In genomic region chr12:120437735-120438494, GRCh38 we compare ENCODE assay signal across 8 cellular contexts. TPM values are rescaled to one million over a fixed set of nuclear protein-coding genes. Genes with fewer than 3 reads are reported as not detected.
A peak's percentile ranks its signal among the peaks of the same experiment; 100 is the strongest.
DNase-seq lines count a peak whose midpoint lies in the region; ATAC-seq and TF ChIP-seq lines count a peak whose summit lies in the region.

Gene COX6A1, plus strand, starts transcription at chr12:120438113. Its CDS starts 14 bp downstream, at chr12:120438127.

- no peaks in the 10 kb centered on the region for H3K9me3 Mint-ChIP-seq in activated T-helper 17 cell treated with anti-CD3 and anti-CD28 coated beads, Interleukin-2, amount 50 U/mL, for 72 hours
- H3K9me3 Mint-ChIP-seq in natural killer cell = no peaks in the 10 kb centered on the region

- CTCF ChIA-PET in RWPE1 (lab: Yijun Ruan, JAX) = interaction anchor here (0.7 kb wide), 1 partner anchor 210 kb away, joined by 6 read pairs; no protein-coding TSS in a partner anchor

- ATAC-seq in activated T-helper 17 cell treated with anti-CD3 and anti-CD28 coated beads, Interleukin-2, amount 50 U/mL, for 72 hours (replicated peaks) = peak; percentile 99
- ATAC-seq in natural killer cell = peak; percentile 87 to 94 (median 91)

- no peaks in the 10 kb centered on the region for H3K27me3 Mint-ChIP-seq in activated T-helper 17 cell treated with anti-CD3 and anti-CD28 coated beads, Interleukin-2, amount 50 U/mL, for 72 hours
- H3K27me3 Mint-ChIP-seq in natural killer cell (ENCODE audit: low read depth in 2 of 2) = no peaks in the 10 kb centered on the region

- H3K4me3 ChIP-seq in LNCaP clone FGC (ENCODE audit: low read depth, low read length) (peak within 1 kb of the TSS; percentile 92), fibroblast of mammary gland (ENCODE audit: control insufficient read depth, low read depth, low read length) (peak within 1 kb of the TSS; percentile 91)

- peaks cover 49% of the 10 kb centered on the region for H3K36me3 Mint-ChIP-seq in activated T-helper 17 cell treated with anti-CD3 and anti-CD28 coated beads, Interleukin-2, amount 50 U/mL, for 72 hours (ENCODE audit: low read depth)
- no peaks in the 10 kb centered on the region for H3K36me3 Mint-ChIP-seq in natural killer cell

- peak within 1 kb of the TSS; percentile 82 for H3K27ac ChIP-seq in RWPE1

- TF ChIP-seq CTCF in LNCaP clone FGC (IDR thresholded peaks at IDR 0.05; ENCODE audit: control insufficient read depth, extremely low read depth, insufficient read depth) = peak; percentile 26; the same call in 1 of the 2 replicates
- peak; percentile 33 for TF ChIP-seq CTCF in RWPE1 (conservative IDR thresholded peaks at IDR 0.05; ENCODE audit: low read depth)
- no peak for TF ChIP-seq CTCF in fibroblast of mammary gland (conservative IDR thresholded peaks at IDR 0.05; ENCODE audit: control insufficient read depth, insufficient read depth, low read depth, low read length)
- no peak for TF ChIP-seq CTCF in natural killer cell (IDR thresholded peaks at IDR 0.05)

- POLR2A ChIA-PET in RWPE1 (lab: Yijun Ruan, JAX; ENCODE audit: low non-redundant PET) = interaction anchor here (0.9 kb wide), 1 partner anchor 37 kb away, joined by 3 read pairs; no protein-coding TSS in a partner anchor

- peak within 1 kb of the TSS; percentile 92 for H3K27ac Mint-ChIP-seq in activated T-helper 17 cell treated with anti-CD3 and anti-CD28 coated beads, Interleukin-2, amount 50 U/mL, for 72 hours
- H3K27ac Mint-ChIP-seq in natural killer cell = peak within 1 kb of the TSS; percentile 91 to 94

- peak within 1 kb of the TSS; percentile 99 for H3K4me3 Mint-ChIP-seq in activated T-helper 17 cell treated with anti-CD3 and anti-CD28 coated beads, Interleukin-2, amount 50 U/mL, for 72 hours
- peak within 1 kb of the TSS; percentile 98 for H3K4me3 Mint-ChIP-seq in natural killer cell

- intact Hi-C loops in natural killer cell (cut with micrococcal nuclease) = loop anchor here (1.0 to 10.0 kb wide), 5 partner anchors 8 to 209 kb away; partner anchors contain the start of genes COQ5, GATC, POP5 and TRIAP1

- DNase-seq in ELF-1 (ENCODE audit: low read depth, low spot score) = peak; percentile 98
- peak; percentile 72 for DNase-seq in GOT3 (lab: John Stamatoyannopoulos, UW)
- DNase-seq in LNCaP clone FGC (ENCODE audit: low read depth) = peak; percentile 99
- DNase-seq in RWPE1 (ENCODE audit: low spot score) = peak; percentile 99
- peak; percentile 95 for DNase-seq in fibroblast of mammary gland (ENCODE audit: low read depth)
- DNase-seq in natural killer cell = peak; percentile 83
- peak; percentile 99 for DNase-seq in stimulated activated naive CD4-positive, alpha-beta T cell treated with Interleukin-2 at 50 U/mL for 16 hours (lab: John Stamatoyannopoulos, UW)

- H3K4me1 Mint-ChIP-seq in activated T-helper 17 cell treated with anti-CD3 and anti-CD28 coated beads, Interleukin-2, amount 50 U/mL, for 72 hours = no peaks in the 10 kb centered on the region
- H3K4me1 Mint-ChIP-seq in natural killer cell = peaks cover 22 to 28% of the 10 kb centered on the region in 2 donors

RNA-seq across cellular contexts. Expression of gene COX6A1, which starts in this region (rescaled TPM):
- total RNA-seq in activated T-helper 17 cell treated with anti-CD3 and anti-CD28 coated beads, Interleukin-2, amount 50 U/mL, for 72 hours = 100 to 1,000 TPM; 291 to 437 TPM
- total RNA-seq in natural killer cell = 100 to 1,000 TPM; 152 to 189 (median 163) TPM

Comparison
In these comparisons a context has a peak if more than half of its experiments do, and no peak if none do; other contexts are left out.
1. Peak in every context shown above with its lines: DNase-seq, ATAC-seq, H3K4me3 ChIP-seq and H3K27ac ChIP-seq.
2. CTCF ChIP-seq: peak in LNCaP clone FGC (single experiment) and RWPE1 (single experiment); none in fibroblast of mammary gland (single experiment) and natural killer cell (single experiment).